29 cellular contexts compared by ENCODE assay signal in the genomic region with DNA sequence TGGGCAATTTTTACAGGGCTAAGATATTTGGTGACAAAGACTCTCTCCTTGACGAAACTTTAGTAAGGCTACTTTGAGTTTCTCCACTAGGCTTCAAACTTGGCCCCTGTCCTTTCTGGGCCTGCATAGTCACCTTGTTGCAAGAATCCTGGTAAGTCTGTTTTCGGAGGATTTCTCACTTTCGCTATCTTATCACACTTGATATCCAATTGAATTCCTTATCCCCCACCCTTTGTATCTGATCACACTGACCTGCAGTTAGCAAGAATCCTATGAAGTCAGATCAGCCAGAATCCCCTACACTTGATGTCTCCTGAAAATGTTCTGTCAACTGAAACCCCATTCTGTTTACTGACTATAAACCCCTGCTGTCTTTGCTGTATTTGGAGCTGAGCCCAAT.
"Had no signal": no experiment of that assay in that cellular context is flagged by ENCODE, and none has a peak within 500 bp of the region (broad histone marks: within the 10 kb centered on the region; RNA-seq: fewer than 3 reads in every experiment).

No MANE protein-coding gene starts in this region.

- H3K4me1 ChIP-seq: SJSA1 had no signal

- DNase-seq: Kasumi-1, MG63, NCI-H1048, NCI-H1092 treated with DMSO at 0.1 percent for 48 hours, NCI-H1105 treated with DMSO at 0.1 percent for 48 hours, NCI-H1417, NCI-H1436, NCI-H146, NCI-H1694, NCI-H187, NCI-H1930, NCI-H2029 treated with DMSO at 0.1 percent for 48 hours, NCI-H2081 treated with DMSO at 0.1 percent for 48 hours, NCI-H2107, NCI-H2171, NCI-H2227 treated with DMSO at 0.1 percent for 48 hours, NCI-H345, NCI-H446, NCI-H510A treated with DMSO at 0.1 percent for 48 hours, NCI-H524 treated with DMSO at 0.1 percent for 48 hours, NCI-H526 treated with DMSO at 0.1 percent for 48 hours, NCI-H774, PC-9, Right ventricle myocardium superior, RPMI8226, SHP77 treated with DMSO at 0.1 percent for 48 hours, T-cell had no signal

- H3K4me3 ChIP-seq: MG63, PC-9, SJSA1, SK-N-MC had no signal

- H3K27me3 ChIP-seq: MG63, SJSA1 had no signal

- H2AFZ ChIP-seq: PC-9 had no signal

- H3K36me3 ChIP-seq: MG63, SJSA1 had no signal

- H3K9me3 ChIP-seq: MG63, SJSA1 had no signal

- H3K27ac ChIP-seq: PC-9, SJSA1, SK-N-MC had no signal

- H3K4me2 ChIP-seq: PC-9 had no signal
